Comparison of ENCODE assay signal across 9 cellular contexts in genomic region chr9:113399646-113400200, GRCh38. TPM values are rescaled to one million over a fixed set of nuclear protein-coding genes. Genes with fewer than 3 reads are reported as not detected.
DNase-seq lines count a peak whose midpoint lies in the region; ATAC-seq and TF ChIP-seq lines count a peak whose summit lies in the region.
"Had no signal": no experiment of that assay in that cellular context is flagged by ENCODE, and none has a peak within 500 bp of the region (broad histone marks: within the 10 kb centered on the region; RNA-seq: fewer than 3 reads in every experiment).

No MANE protein-coding gene starts in this region.

- CTCF ChIA-PET in activated CD8-positive, alpha-beta memory T cell treated with anti-CD3 and anti-CD28 coated beads, Interleukin-2, amount 10 ng/mL, durations not matched to agents 7 days and 5 days (lab: Charles Lee) = interaction anchor here (1.4 to 5.1 kb wide), 6 partner anchors 11 to 258 kb away, joined by 3 to 53 read pairs (median 19); partner anchors contain the start of genes C9orf43, CDC26, POLE3 and PRPF4
- CTCF ChIA-PET in WTC11 (lab: Charles Lee) = interaction anchor here (1.0 to 2.1 kb wide), 4 partner anchors 10 to 191 kb away, joined by 3 to 12 read pairs (median 4); partner anchors contain the start of genes CDC26 and PRPF4

- H2AFZ ChIP-seq in smooth muscle cell (ENCODE audit: low read depth) = no peak overlapping the region

- peaks cover 21% of the 10 kb centered on the region for H3K4me1 Mint-ChIP-seq in activated CD8-positive, alpha-beta memory T cell treated with anti-CD3 and anti-CD28 coated beads, Interleukin-2, amount 10 ng/mL, durations not matched to agents 7 days and 5 days
- H3K4me1 Mint-ChIP-seq in WTC11 (peaks cover 14% of the 10 kb centered on the region), immature natural killer cell (peaks cover 20 to 22% of the 10 kb centered on the region in 2 donors)

- no peaks in the 10 kb centered on the region for H3K9me3 Mint-ChIP-seq in activated CD8-positive, alpha-beta memory T cell treated with anti-CD3 and anti-CD28 coated beads, Interleukin-2, amount 10 ng/mL, durations not matched to agents 7 days and 5 days (ENCODE audit: low read depth)
- H3K9me3 Mint-ChIP-seq in WTC11 (no peaks in the 10 kb centered on the region), immature natural killer cell (no peaks in the 10 kb centered on the region)

- no peak for ATAC-seq in activated CD8-positive, alpha-beta memory T cell treated with anti-CD3 and anti-CD28 coated beads, Interleukin-2, amount 10 ng/mL, durations not matched to agents 7 days and 5 days
- ATAC-seq in WTC11 = no peak
- no peak for ATAC-seq in GM21619 (IDR thresholded peaks at IDR 0.05; ENCODE audit: unreplicated experiment)

- H3K27me3 Mint-ChIP-seq in activated CD8-positive, alpha-beta memory T cell treated with anti-CD3 and anti-CD28 coated beads, Interleukin-2, amount 10 ng/mL, durations not matched to agents 7 days and 5 days = no peaks in the 10 kb centered on the region
- H3K27me3 Mint-ChIP-seq in WTC11 (ENCODE audit: low read depth) = no peaks in the 10 kb centered on the region
- peaks cover 2 to 4% (median 2%) of the 10 kb centered on the region in 3 donors for H3K27me3 Mint-ChIP-seq in immature natural killer cell (ENCODE audit: low read depth in 3 of 3)

- peaks cover 8% of the 10 kb centered on the region for H3F3A ChIP-seq in smooth muscle cell (ENCODE audit: low read depth)

- TF ChIP-seq CTCF in WTC11 (IDR thresholded peaks at IDR 0.05) = no peak
- TF ChIP-seq CTCF in smooth muscle cell (IDR thresholded peaks at IDR 0.05; ENCODE audit: borderline replicate concordance, insufficient read depth, poor library complexity, severe bottlenecking) = no peak

- H3K27ac Mint-ChIP-seq in activated CD8-positive, alpha-beta memory T cell treated with anti-CD3 and anti-CD28 coated beads, Interleukin-2, amount 10 ng/mL, durations not matched to agents 7 days and 5 days = no peak overlapping the region
- H3K27ac Mint-ChIP-seq in WTC11 = no peak overlapping the region
- peak overlapping the region in 4 of 6 donors; percentile 13 to 64 (median 40) for H3K27ac Mint-ChIP-seq in immature natural killer cell

- H3K4me3 ChIP-seq in smooth muscle cell = peak overlapping the region; percentile 73

- H3K9ac ChIP-seq in smooth muscle cell (ENCODE audit: low read depth) = no peak overlapping the region

- H3K9me3 ChIP-seq in smooth muscle cell (replicated peaks; ENCODE audit: low read depth) = no peaks in the 10 kb centered on the region

- peaks cover 30% of the 10 kb centered on the region for H4K20me1 ChIP-seq in smooth muscle cell (ENCODE audit: low read depth)

- H3K36me3 Mint-ChIP-seq in activated CD8-positive, alpha-beta memory T cell treated with anti-CD3 and anti-CD28 coated beads, Interleukin-2, amount 10 ng/mL, durations not matched to agents 7 days and 5 days = no peaks in the 10 kb centered on the region
- no peaks in the 10 kb centered on the region for H3K36me3 Mint-ChIP-seq in WTC11
- H3K36me3 Mint-ChIP-seq in immature natural killer cell = peaks cover 0 to 5% (median 0%) of the 10 kb centered on the region in 3 donors

- 77% methylated on average over 3 of the region's 3 CpGs for WGBS in smooth muscle cell (ENCODE audit: low lambda C conversion rate)

- peaks cover 19% of the 10 kb centered on the region for H3K4me1 ChIP-seq in smooth muscle cell (ENCODE audit: low read depth)

- DNase-seq in activated CD8-positive, alpha-beta memory T cell treated with anti-CD3 and anti-CD28 coated beads, Interleukin-2, amount 10 ng/mL, durations not matched to agents 7 days and 5 days = no peak
- DNase-seq in activated CD8-positive, alpha-beta memory T cell treated with anti-CD3 and anti-CD28 coated beads, Interleukin-2, amount 50 U/mL, for 48 hours = no peak
- DNase-seq in WTC11 (ENCODE audit: low spot score) (no peak), immature natural killer cell (no peak), smooth muscle cell (lab: John Stamatoyannopoulos, UW; ENCODE audit: unreplicated experiment) (no peak), HPDE6-E6E7 (ENCODE audit: extremely low spot score) (no peak), NCI-H2081 treated with DMSO at 0.1 percent for 48 hours (lab: John Stamatoyannopoulos, UW) (no peak)

- H3K27ac ChIP-seq in smooth muscle cell (ENCODE audit: low read depth) = no peak overlapping the region

- peaks cover 10% of the 10 kb centered on the region for H3K79me2 ChIP-seq in smooth muscle cell (ENCODE audit: low read depth)

- POLR2A ChIA-PET in WTC11 (lab: Charles Lee) = no interaction called here

- peak overlapping the region; percentile 84 for H3K4me2 ChIP-seq in smooth muscle cell

- H3K36me3 ChIP-seq in smooth muscle cell (ENCODE audit: low read depth) = no peaks in the 10 kb centered on the region

- H3K27me3 ChIP-seq in smooth muscle cell (ENCODE audit: low read depth) = no peaks in the 10 kb centered on the region

- peak overlapping the region; percentile 91 for H3K4me3 Mint-ChIP-seq in activated CD8-positive, alpha-beta memory T cell treated with anti-CD3 and anti-CD28 coated beads, Interleukin-2, amount 10 ng/mL, durations not matched to agents 7 days and 5 days
- H3K4me3 Mint-ChIP-seq in WTC11 = peak overlapping the region; percentile 85
- peak overlapping the region; percentile 70 to 95 (median 93) for H3K4me3 Mint-ChIP-seq in immature natural killer cell

TF ChIP-seq in WTC11, 78 proteins besides CTCF, POLR2A, EP300 and RAD21 (continues in another document):
- no peak for TF ChIP-seq TCF7 (CRISPR knock-in tag; IDR thresholded peaks at IDR 0.05; ENCODE audit: low read depth)
- TF ChIP-seq E2F4 (CRISPR knock-in tag; IDR thresholded peaks at IDR 0.05; ENCODE audit: borderline replicate concordance, low read depth) = no peak
- no peak for TF ChIP-seq NR2C2 (CRISPR knock-in tag; IDR thresholded peaks at IDR 0.05)
- TF ChIP-seq MXD4 (CRISPR knock-in tag; IDR thresholded peaks at IDR 0.05; ENCODE audit: borderline replicate concordance) = no peak
- TF ChIP-seq NR1H2 (CRISPR knock-in tag; IDR thresholded peaks at IDR 0.05) = no peak
- TF ChIP-seq NR3C1 (CRISPR knock-in tag; conservative IDR thresholded peaks at IDR 0.05; ENCODE audit: low read depth) = no peak
- no peak for TF ChIP-seq ELF4 (CRISPR knock-in tag; IDR thresholded peaks at IDR 0.05; ENCODE audit: low read depth)
- TF ChIP-seq, protein P1, sequence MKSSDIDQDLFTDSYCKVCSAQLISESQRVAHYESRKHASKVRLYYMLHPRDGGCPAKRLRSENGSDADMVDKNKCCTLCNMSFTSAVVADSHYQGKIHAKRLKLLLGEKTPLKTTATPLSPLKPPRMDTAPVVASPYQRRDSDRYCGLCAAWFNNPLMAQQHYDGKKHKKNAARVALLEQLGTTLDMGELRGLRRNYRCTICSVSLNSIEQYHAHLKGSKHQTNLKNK (CRISPR knock-in tag; IDR thresholded peaks at IDR 0.05) = no peak
- no peak for TF ChIP-seq ZBTB43 (CRISPR knock-in tag; IDR thresholded peaks at IDR 0.05)
- no peak for TF ChIP-seq RORB (CRISPR knock-in tag; IDR thresholded peaks at IDR 0.05)
- TF ChIP-seq KAT7 (CRISPR knock-in tag; IDR thresholded peaks at IDR 0.05; ENCODE audit: borderline replicate concordance) = no peak
- TF ChIP-seq ZNF232 (CRISPR knock-in tag; IDR thresholded peaks at IDR 0.05) = no peak

RNA-seq across cellular contexts. Expression of gene ALAD, which starts 1.4 kb away (rescaled TPM):
- total RNA-seq in activated CD8-positive, alpha-beta memory T cell treated with anti-CD3 and anti-CD28 coated beads, Interleukin-2, amount 10 ng/mL, durations not matched to agents 7 days and 5 days = 10 to 100 TPM; 27.5 to 29.0 TPM
- total RNA-seq in WTC11 (2021) (14.7 to 15.9 TPM (median 15.5 TPM) in 3 replicates), smooth muscle cell (6.2 and 7.1 TPM in 2 replicates)
- polyA plus RNA-seq in immature natural killer cell (10 to 100 TPM; 11.9 to 26.7 (median 19.7) TPM), smooth muscle cell (15.4 and 22.4 TPM in 2 replicates)

RNA-seq across cellular contexts. Expression of gene POLE3, which starts 10.8 kb away (rescaled TPM):
- 10 to 100 TPM; 55.0 to 72.7 TPM for total RNA-seq in activated CD8-positive, alpha-beta memory T cell treated with anti-CD3 and anti-CD28 coated beads, Interleukin-2, amount 10 ng/mL, durations not matched to agents 7 days and 5 days
- total RNA-seq in WTC11 (2021) (39.7 to 43.6 TPM (median 42.4 TPM) in 3 replicates), smooth muscle cell (33.7 and 40.8 TPM in 2 replicates)
- polyA plus RNA-seq in immature natural killer cell (100 to 1,000 TPM; 132 to 204 (median 177) TPM), smooth muscle cell (35.3 and 39.0 TPM in 2 replicates)

RNA-seq across cellular contexts. Expression of gene C9orf43, which starts 10.8 kb away (rescaled TPM):
- total RNA-seq in activated CD8-positive, alpha-beta memory T cell treated with anti-CD3 and anti-CD28 coated beads, Interleukin-2, amount 10 ng/mL, durations not matched to agents 7 days and 5 days = under 1 TPM; 0.16 to 0.41 TPM
- total RNA-seq in WTC11 (2021) = 0.28 to 0.46 TPM (median 0.30 TPM) in 3 replicates
- under 1 TPM in 1 of 3 donors, not detected in 2; 0.16 TPM for polyA plus RNA-seq in immature natural killer cell
- 2.0 TPM in 1 of 2 replicates, not detected in the other for total RNA-seq in smooth muscle cell
- polyA plus RNA-seq in smooth muscle cell = not detected in 2 replicates

RNA-seq across cellular contexts. Expression of gene HDHD3, which starts 22.9 kb away (rescaled TPM):
- 10 to 100 TPM; 15.8 to 16.4 TPM for total RNA-seq in activated CD8-positive, alpha-beta memory T cell treated with anti-CD3 and anti-CD28 coated beads, Interleukin-2, amount 10 ng/mL, durations not matched to agents 7 days and 5 days
- 15.7 to 17.2 TPM (median 16.6 TPM) in 3 replicates for total RNA-seq in WTC11 (2021)
- polyA plus RNA-seq in immature natural killer cell = 10 to 100 TPM; 17.4 to 29.7 (median 22.4) TPM
- total RNA-seq in smooth muscle cell = 2.9 and 6.7 TPM in 2 replicates
- 12.5 and 18.9 TPM in 2 replicates for polyA plus RNA-seq in smooth muscle cell

RNA-seq across cellular contexts. Expression of gene BSPRY, which starts 50.4 kb away (rescaled TPM):
- total RNA-seq in activated CD8-positive, alpha-beta memory T cell treated with anti-CD3 and anti-CD28 coated beads, Interleukin-2, amount 10 ng/mL, durations not matched to agents 7 days and 5 days = 1 to 10 TPM; 6.0 to 7.2 TPM
- total RNA-seq in WTC11 (2021) = 6.4 to 8.0 TPM (median 7.2 TPM) in 3 replicates
- polyA plus RNA-seq in immature natural killer cell = 1 to 10 TPM; 1.9 to 6.1 (median 3.7) TPM
- total RNA-seq in smooth muscle cell = 0.36 and 0.67 TPM in 2 replicates
- polyA plus RNA-seq in smooth muscle cell = 0.27 and 2.3 TPM in 2 replicates
- total RNA-seq: glomerular endothelial cell had no signal

Comparison
In these comparisons a context has a peak if more than half of its experiments do, and no peak if none do; other contexts are left out.
1. H3K27ac Mint-ChIP-seq: peak in immature natural killer cell (4 of 6); none in activated CD8-positive, alpha-beta memory T cell treated with anti-CD3 and anti-CD28 coated beads, Interleukin-2, amount 10 ng/mL, durations not matched to agents 7 days and 5 days (single experiment) and WTC11 (single experiment).
2. Peak in every context shown above with its lines, with median percentiles within 50 percentile points of each other: H3K4me3 Mint-ChIP-seq.